In genomic region chr20:52983726-52984450, GRCh38 we compare ENCODE assay signal across 1 cellular context.
TF ChIP-seq lines count a peak whose summit lies in the region.

No MANE protein-coding gene starts in this region.

TF ChIP-seq in GM23338, 12 proteins besides CTCF, POLR2A, EP300 and RAD21:
- TF ChIP-seq ZNF462 (CRISPR knock-in tag; IDR thresholded peaks at IDR 0.05) (no peak), STAT1 (IDR thresholded peaks at IDR 0.05; ENCODE audit: unreplicated experiment) (no peak), ZNF114 (CRISPR knock-in tag; IDR thresholded peaks at IDR 0.05) (no peak), POLR2AphosphoS5 (IDR thresholded peaks at IDR 0.05; ENCODE audit: low read depth) (no peak), CREB1 (CRISPR knock-in tag; IDR thresholded peaks at IDR 0.05; ENCODE audit: low read depth) (no peak), ZNF331 (CRISPR knock-in tag; IDR thresholded peaks at IDR 0.05; ENCODE audit: low read depth) (no peak), EZH2phosphoT487 (IDR thresholded peaks at IDR 0.05; ENCODE audit: unreplicated experiment) (no peak), REST (IDR thresholded peaks at IDR 0.05; ENCODE audit: unreplicated experiment) (no peak), EZH2 (IDR thresholded peaks at IDR 0.05; ENCODE audit: low read depth, unreplicated experiment) (no peak), NANOG (IDR thresholded peaks at IDR 0.05; ENCODE audit: borderline replicate concordance) (no peak)
